Comparison of ENCODE assay signal across 22 cellular contexts in the genomic region with DNA sequence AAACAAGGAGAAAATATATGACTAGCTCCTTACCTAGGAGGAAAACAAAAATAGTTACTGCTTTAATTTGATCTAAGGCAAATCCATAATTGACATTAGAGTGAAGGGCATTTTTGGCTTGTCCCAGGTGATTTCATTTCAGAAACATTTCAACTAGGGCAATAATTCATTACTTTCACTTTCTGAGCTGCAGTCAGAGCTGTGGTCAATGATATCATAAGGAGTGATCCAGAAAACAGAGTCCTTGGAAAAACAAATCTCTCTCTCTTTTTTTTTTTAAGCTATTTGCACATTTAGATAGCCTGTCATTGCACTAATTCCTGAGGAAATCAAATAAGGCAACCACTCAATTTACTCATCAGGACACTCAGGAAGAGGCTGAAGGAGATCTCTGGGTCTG.
"Had no signal": no experiment of that assay in that cellular context is flagged by ENCODE, and none has a peak within 500 bp of the region (broad histone marks: within the 10 kb centered on the region; RNA-seq: fewer than 3 reads in every experiment).

No MANE protein-coding gene starts in this region.

- H3K27ac Mint-ChIP-seq: naive B cell; nephron; stimulated activated naive B cell treated with anti-CD40 and anti-IgM and Interleukin-4, amounts not matched to agents 10 μg/mL and 1 μg/mL and 100 μg/mL, for 72 hours; stimulated activated naive CD8-positive, alpha-beta T cell treated with anti-CD3 and anti-CD28 coated beads, Interleukin-15, amount 100 ng/mL, for 72 hours had no signal

- H3K27ac ChIP-seq: heart right ventricle, parathyroid adenoma, prostate gland, right lobe of liver, testis, tibial nerve had no signal

- FAIRE-seq: endometrium, frontal cortex had no signal

- ATAC-seq: esophagus mucosa; heart right ventricle; left colon; stimulated activated naive B cell treated with anti-CD40 and anti-IgM and Interleukin-4, amounts not matched to agents 10 μg/mL and 1 μg/mL and 100 μg/mL, for 72 hours; stimulated activated naive CD8-positive, alpha-beta T cell treated with anti-CD3 and anti-CD28 coated beads, Interleukin-15, amount 100 ng/mL, for 72 hours had no signal

- H3K4me3 ChIP-seq: heart right ventricle, prostate gland, right lobe of liver, testis, tibial nerve had no signal

- H3K36me3 Mint-ChIP-seq: naive B cell; stimulated activated naive B cell treated with anti-CD40 and anti-IgM and Interleukin-4, amounts not matched to agents 10 μg/mL and 1 μg/mL and 100 μg/mL, for 72 hours had no signal

- H3K4me1 ChIP-seq: parathyroid adenoma, prostate gland, right lobe of liver, testis had no signal

- H2AFZ ChIP-seq: parathyroid adenoma had no signal

- H3K4me1 Mint-ChIP-seq: naive B cell; nephron; stimulated activated naive B cell treated with anti-CD40 and anti-IgM and Interleukin-4, amounts not matched to agents 10 μg/mL and 1 μg/mL and 100 μg/mL, for 72 hours; stimulated activated naive CD8-positive, alpha-beta T cell treated with anti-CD3 and anti-CD28 coated beads, Interleukin-15, amount 100 ng/mL, for 72 hours had no signal

- H3K9ac ChIP-seq: parathyroid adenoma had no signal

- DNase-seq: effector memory CD4-positive, alpha-beta T cell; heart right ventricle; hypothalamus; islet precursor cell; left colon; mesendoderm; naive B cell; occipital lobe; retina; right lobe of liver; stimulated activated CD4-positive, alpha-beta T cell treated with anti-CD3 and anti-CD28 coated beads, Interleukin-2, amount 100 ng/mL, for 24 hours; stimulated activated CD4-positive, alpha-beta T cell treated with anti-CD3 and anti-CD28 coated beads, Interleukin-4, amount 100 ng/mL, for 4 hours; stimulated activated naive B cell treated with anti-CD40 and anti-IgM and Interleukin-4, amounts not matched to agents 10 μg/mL and 1 μg/mL and 100 μg/mL, for 72 hours; stimulated activated naive CD8-positive, alpha-beta T cell treated with anti-CD3 and anti-CD28 coated beads, Interleukin-15, amount 100 ng/mL, for 72 hours; testis had no signal

- H3K4me3 Mint-ChIP-seq: naive B cell; nephron; stimulated activated naive B cell treated with anti-CD40 and anti-IgM and Interleukin-4, amounts not matched to agents 10 μg/mL and 1 μg/mL and 100 μg/mL, for 72 hours; stimulated activated naive CD8-positive, alpha-beta T cell treated with anti-CD3 and anti-CD28 coated beads, Interleukin-15, amount 100 ng/mL, for 72 hours had no signal

- H3K27me3 ChIP-seq: heart right ventricle, right lobe of liver, testis, tibial nerve had no signal

- H3K27me3 Mint-ChIP-seq: naive B cell; stimulated activated naive B cell treated with anti-CD40 and anti-IgM and Interleukin-4, amounts not matched to agents 10 μg/mL and 1 μg/mL and 100 μg/mL, for 72 hours; stimulated activated naive CD8-positive, alpha-beta T cell treated with anti-CD3 and anti-CD28 coated beads, Interleukin-15, amount 100 ng/mL, for 72 hours had no signal

- H3K79me2 ChIP-seq: parathyroid adenoma had no signal

- H3K36me3 ChIP-seq: heart right ventricle, prostate gland, right lobe of liver, tibial nerve had no signal

- H3K9me3 ChIP-seq: prostate gland, testis, tibial nerve had no signal
